ENCODE assay signal across 17 cellular contexts in genomic region chr1:245124644-245125043, GRCh38. TPM values are rescaled to one million over a fixed set of nuclear protein-coding genes. Genes with fewer than 3 reads are reported as not detected.
DNase-seq lines count a peak whose midpoint lies in the region; ATAC-seq, FAIRE-seq and TF ChIP-seq lines count a peak whose summit lies in the region.
"Had no signal": no experiment of that assay in that cellular context is flagged by ENCODE, and none has a peak within 500 bp of the region (broad histone marks: within the 10 kb centered on the region; RNA-seq: fewer than 3 reads in every experiment).

No MANE protein-coding gene starts in this region.

- H3K36me3 ChIP-seq in left ventricle myocardium inferior (peaks cover 28% of the 10 kb centered on the region), H1 (ENCODE audit: control insufficient read depth in 2 of 4, insufficient read depth in 4 of 4, low read length in 3 of 4) (no peaks in the 10 kb centered on the region), gastroesophageal sphincter (peaks cover 0 to 29% of the 10 kb centered on the region in 2 donors), left lung (peaks cover 0 to 12% of the 10 kb centered on the region in 2 donors)

- H2AK5ac ChIP-seq in H1 (ENCODE audit: low read depth, low read length), result no peak overlapping the region

- ATAC-seq in sciatic nerve (no peak), gastroesophageal sphincter (no peak), HG03097 (IDR thresholded peaks at IDR 0.05; ENCODE audit: low FRiP score, unreplicated experiment) (no peak), left lung (no peak)
- ATAC-seq: GM12878, HCT116, K562 had no signal

- no peak overlapping the region for H4K5ac ChIP-seq in H1 (ENCODE audit: insufficient read length, low read depth, low read length)

- H3K79me2 ChIP-seq in H1 (ENCODE audit: control insufficient read depth in 1 of 2, insufficient read depth in 2 of 2, low read length in 2 of 2), result no peaks in the 10 kb centered on the region

- H3K27ac ChIP-seq in left ventricle myocardium inferior (replicated peaks) (no peak overlapping the region), H1 (ENCODE audit: low read depth, low read length) (no peak overlapping the region), gastroesophageal sphincter (no peak overlapping the region), left lung (no peak overlapping the region)
- H3K27ac ChIP-seq: 22Rv1 had no signal

- H3K23ac ChIP-seq in H1 (ENCODE audit: insufficient read length), result no peak overlapping the region

- H3K14ac ChIP-seq in H1 (ENCODE audit: insufficient read length), result no peak overlapping the region

- peak overlapping the region; percentile 29; the same call in 1 of the 2 replicates for H4K8ac ChIP-seq in H1 (ENCODE audit: extremely low read depth, insufficient read depth, low read length)

- no peak overlapping the region for H4K91ac ChIP-seq in H1 (replicated peaks; ENCODE audit: insufficient read length, low read length)

- H3K4me2 ChIP-seq in H1 (ENCODE audit: insufficient read depth in 1 of 2, low read depth in 2 of 2, low read length in 2 of 2), result no peak overlapping the region

- intact Hi-C loops in cardiac septum (cut with DNase I) (no loop called here), left ventricle myocardium inferior (cut with micrococcal nuclease) (no loop called here), sciatic nerve (cut with DNase I) (no loop called here), left lung (cut with DNase I) (no loop called here)

- no peak overlapping the region for H2BK120ac ChIP-seq in H1 (replicated peaks; ENCODE audit: low read depth, low read length)

- no peak overlapping the region; the same call in 1 of the 2 replicates for H3K18ac ChIP-seq in H1 (ENCODE audit: extremely low read depth, low read length)

- H2BK20ac ChIP-seq in H1 (ENCODE audit: low read length), result no peak overlapping the region

- CTCF ChIA-PET in H1 (lab: Charles Lee; ENCODE audit: partially characterized antibody), result interaction anchor here (2.6 kb wide), 1 partner anchor 16 kb away, joined by 9 read pairs; no protein-coding TSS in a partner anchor

- no peak for TF ChIP-seq RAD21 in H1 (IDR thresholded peaks at IDR 0.05 in 1 of 2, conservative IDR thresholded peaks at IDR 0.05 in 1 of 2; ENCODE audit: low read depth in 2 of 2, low read length in 2 of 2)

- H3K4me1 ChIP-seq in left ventricle myocardium inferior, result peaks cover 5% of the 10 kb centered on the region
- peaks cover 0 to 9% (median under 1%) of the 10 kb centered on the region in 4 experiments; a peak in 2 of 7 replicates for H3K4me1 ChIP-seq in H1 (replicated peaks in 1 of 4; ENCODE audit: control insufficient read depth in 3 of 4, insufficient read depth in 4 of 4, low read length in 3 of 4)
- H3K4me1 ChIP-seq in gastroesophageal sphincter, result peaks cover 0 to 3% (median 0%) of the 10 kb centered on the region in 3 donors
- no peaks in the 10 kb centered on the region for H3K4me1 ChIP-seq in left lung
- H3K4me1 ChIP-seq: Caco-2 had no signal

- no peak overlapping the region; a peak in 1 of 7 replicates for H3K9ac ChIP-seq in H1 (replicated peaks in 1 of 4; ENCODE audit: extremely low read depth in 1 of 4, low read depth in 3 of 4, low read length in 3 of 4)

- H2BK15ac ChIP-seq in H1 (ENCODE audit: low read length), result no peak overlapping the region

- WGBS in H1 (ENCODE audit: extremely low coverage in 1 of 2, insufficient coverage in 1 of 2, insufficient read length in 1 of 2, insufficient replicate concordance in 2 of 2, low coverage in 1 of 2, low lambda C conversion rate in 2 of 2, missing lambda C conversion rate in 1 of 2), 2 experiments, result 89% methylated on average over 11 of the region's 11 CpGs; no CpG with 5 or more reads in 1 of the 2 experiments
- 80 to 90% methylated on average over 8 to 11 of the region's 11 CpGs for WGBS in gastroesophageal sphincter (ENCODE audit: low coverage in 1 of 2), 2 donors

- H3K27me3 ChIP-seq in left ventricle myocardium inferior (ENCODE audit: low read depth) (no peaks in the 10 kb centered on the region), H1 (replicated peaks in 1 of 4; ENCODE audit: control insufficient read depth in 3 of 4, extremely low read depth in 1 of 4, insufficient read depth in 3 of 4, low read length in 3 of 4) (no peaks in the 10 kb centered on the region), gastroesophageal sphincter (peaks cover 16% of the 10 kb centered on the region), left lung (peaks cover 0 to 16% of the 10 kb centered on the region in 2 donors)

- H3K79me1 ChIP-seq in H1 (ENCODE audit: low read depth, low read length), result no peaks in the 10 kb centered on the region

- no peak for FAIRE-seq in H1 (lab: Jason Lieb, UNC)
- FAIRE-seq: GM12878, GM18507, K562 had no signal

- no peak overlapping the region for H2AFZ ChIP-seq in H1 (ENCODE audit: low read length)

- H3K56ac ChIP-seq in H1 (replicated peaks; ENCODE audit: insufficient read length, low read depth, low read length), result no peak overlapping the region

- H3K9me3 ChIP-seq in left ventricle myocardium inferior (replicated peaks) (no peaks in the 10 kb centered on the region), H1 (ENCODE audit: insufficient read depth in 2 of 2, low read depth in 1 of 2, low read length in 1 of 2) (no peaks in the 10 kb centered on the region), gastroesophageal sphincter (no peaks in the 10 kb centered on the region), left lung (no peaks in the 10 kb centered on the region)
- H3K9me3 ChIP-seq: Caco-2 had no signal

- no peak overlapping the region; the same call in 1 of the 2 replicates for H2BK12ac ChIP-seq in H1 (ENCODE audit: low read depth, low read length)

- H3K23me2 ChIP-seq in H1 (ENCODE audit: low read depth, low read length), result 0 out of 2 replicates have a peak, but pooled peaks cover 2% of the 10 kb centered on the region

- H3K4me3 ChIP-seq in left ventricle myocardium inferior (no peak overlapping the region), H1 (ENCODE audit: extremely low read depth in 1 of 4, insufficient read depth in 2 of 4, low read depth in 3 of 4, low read length in 4 of 4) (no peak overlapping the region), gastroesophageal sphincter (no peak overlapping the region), left lung (no peak overlapping the region)
- H3K4me3 ChIP-seq: GM12878, K562 had no signal

- 0 out of 2 replicates have a peak overlapping the region, but pooled peaks have one; percentile 16 for H2BK5ac ChIP-seq in H1 (ENCODE audit: low read depth, low read length)

- H3K4ac ChIP-seq in H1 (replicated peaks; ENCODE audit: insufficient read length, low read depth, low read length), result no peak overlapping the region

- POLR2A ChIA-PET in H1 (lab: Charles Lee; ENCODE audit: partially characterized antibody), result no interaction called here

- DNase-seq in cardiac septum (ENCODE audit: low spot score) (peak; percentile 33), left ventricle myocardium inferior (no peak), H1 (ENCODE audit: low read depth in 1 of 2, low spot score in 2 of 2) (no peak), sciatic nerve (ENCODE audit: low spot score) (peak; percentile 21), left lung (no peak)
- DNase-seq: Caco-2; CD8-positive, alpha-beta memory T cell; DMS53; GOT3 had no signal

- TF ChIP-seq POLR2A in H1 (IDR thresholded peaks at IDR 0.05; ENCODE audit: control extremely low read depth in 1 of 2, low read depth in 2 of 2, low read length in 2 of 2) (no peak), gastroesophageal sphincter (IDR thresholded peaks at IDR 0.05) (no peak)

- TF ChIP-seq CTCF in left ventricle myocardium inferior (IDR thresholded peaks at IDR 0.05; ENCODE audit: borderline replicate concordance), result no peak
- TF ChIP-seq CTCF in H1 (IDR thresholded peaks at IDR 0.05; ENCODE audit: control extremely low read depth in 1 of 3, insufficient read depth in 1 of 3, low read depth in 1 of 3, low read length in 3 of 3), result no peak
- no peak for TF ChIP-seq CTCF in gastroesophageal sphincter (IDR thresholded peaks at IDR 0.05)
- no peak for TF ChIP-seq CTCF in left lung (IDR thresholded peaks at IDR 0.05)

- TF ChIP-seq EP300 in H1 (IDR thresholded peaks at IDR 0.05; ENCODE audit: borderline replicate concordance in 1 of 2, low read depth in 2 of 2, low read length in 2 of 2) (no peak), gastroesophageal sphincter (IDR thresholded peaks at IDR 0.05) (no peak)

- no peaks in the 10 kb centered on the region for H4K20me1 ChIP-seq in H1 (replicated peaks in 1 of 2; ENCODE audit: control insufficient read depth in 1 of 2, insufficient read depth in 2 of 2, low read length in 2 of 2)

TF ChIP-seq in H1, 55 proteins besides CTCF, POLR2A, EP300 and RAD21 (continues in another document):
- TF ChIP-seq NRF1 (IDR thresholded peaks at IDR 0.05; ENCODE audit: low read depth, low read length), result no peak
- TF ChIP-seq MAFK (IDR thresholded peaks at IDR 0.05; ENCODE audit: low read depth, low read length), result no peak
- TF ChIP-seq CBX5 (IDR thresholded peaks at IDR 0.05; ENCODE audit: low read depth, low read length), result no peak
- no peak for TF ChIP-seq KDM5A (IDR thresholded peaks at IDR 0.05; ENCODE audit: low read length)
- TF ChIP-seq EZH2 (IDR thresholded peaks at IDR 0.05; ENCODE audit: low read depth, low read length, severe bottlenecking), result no peak
- TF ChIP-seq E2F6 (IDR thresholded peaks at IDR 0.05), result no peak
- TF ChIP-seq CREB1 (IDR thresholded peaks at IDR 0.05), result no peak
- no peak for TF ChIP-seq EGR1 (IDR thresholded peaks at IDR 0.05; ENCODE audit: borderline replicate concordance, low read depth, low read length)
- no peak for TF ChIP-seq TAF7 (optimal IDR thresholded peaks at IDR 0.05; ENCODE audit: borderline replicate concordance, low read depth, low read length)
- no peak for TF ChIP-seq SIRT6 (IDR thresholded peaks at IDR 0.05; ENCODE audit: low read length)

RNA-seq across cellular contexts. Expression of gene KIF26B, which starts 30.1 kb away (rescaled TPM):
- 1.1 TPM for total RNA-seq in cardiac septum
- total RNA-seq in left ventricle myocardium inferior, result 3.5 TPM
- 0.19 and 0.28 TPM in 2 replicates for total RNA-seq in H1 (2021; fragmentation: NEBNext Ultra II Directional; extraction: Animal tissue kit (Norgen Biotek cat#: 25700))
- polyA plus RNA-seq in H1 (2011; rRNA removed), result 0.06 and 0.11 TPM in 2 replicates
- 0.12 TPM for polyA plus RNA-seq in H1 (2011; cell fraction: cytosol; rRNA removed)
- 0.14 TPM for polyA plus RNA-seq in H1 (2011; cell fraction: nucleus; rRNA removed)
- polyA plus RNA-seq in H1 (2012, experiment 1 of 2), result 0.10 to 0.27 TPM (median 0.18 TPM) in 4 replicates
- 0.14 TPM for polyA plus RNA-seq in H1 (2012, experiment 2 of 2)
- polyA plus RNA-seq in H1 (2013, experiment 1 of 2), result 0.06 TPM
- 0.11 TPM for polyA plus RNA-seq in H1 (2013, experiment 2 of 2)
- polyA minus RNA-seq in H1 (2011; rRNA and poly(A)+ RNA removed), result 0.12 and 0.19 TPM in 2 replicates
- 0.15 TPM for polyA minus RNA-seq in H1 (2011; cell fraction: cytosol; rRNA and poly(A)+ RNA removed)
- polyA minus RNA-seq in H1 (2011; cell fraction: nucleus; rRNA and poly(A)+ RNA removed), result 1.5 TPM
- total RNA-seq in sciatic nerve, result 0.45 TPM
- 1 to 10 TPM in 2 of 4 donors, under 1 TPM in 2; 0.62 to 1.9 (median 0.97) TPM for total RNA-seq in gastroesophageal sphincter
- 10 to 100 TPM in 1 of 2 donors, 1 to 10 TPM in 1; 7.6 to 28.3 TPM for total RNA-seq in left lung
- total RNA-seq: A673 had no signal
- polyA plus RNA-seq: CD8-positive, alpha-beta memory T cell had no signal

Comparison
In these comparisons a context has a peak if more than half of its experiments do, and no peak if none do; other contexts are left out.
1. DNase-seq: peak in cardiac septum (single experiment) and sciatic nerve (single experiment); none in left ventricle myocardium inferior (single experiment), H1 (0 of 2) and left lung (0 of 2).